In genomic region chr7:129188372-129188891, GRCh38 we compare ENCODE assay signal across 8 cellular contexts. TPM values are rescaled to one million over a fixed set of nuclear protein-coding genes. Genes with fewer than 3 reads are reported as not detected.
A peak's percentile ranks its signal among the peaks of the same experiment; 100 is the strongest.
DNase-seq lines count a peak whose midpoint lies in the region; ATAC-seq lines count a peak whose summit lies in the region.

SMO (plus strand) TSS chr7:129188633; CDS start chr7:129189152, 519 bp downstream.

- peak within 1 kb of the TSS; percentile 35 for H3K4me3 Mint-ChIP-seq in activated CD4-positive, alpha-beta T cell treated with anti-CD3 and anti-CD28 coated beads, Interleukin-2, amount 10 ng/mL, durations not matched to agents 7 days and 5 days
- peak within 1 kb of the TSS; percentile 51 for H3K4me3 Mint-ChIP-seq in central memory CD8-positive, alpha-beta T cell

- POLR2A ChIA-PET in activated CD4-positive, alpha-beta T cell treated with anti-CD3 and anti-CD28 coated beads, Interleukin-2, amount 10 ng/mL, durations not matched to agents 7 days and 5 days (lab: Charles Lee), result no interaction called here

- ATAC-seq in central memory CD8-positive, alpha-beta T cell (replicated peaks; ENCODE audit: extremely low read depth, poor library complexity, severe bottlenecking), result peak; percentile 19
- peak; percentile 62 for ATAC-seq in left colon
- peak; percentile 51 for ATAC-seq in stimulated activated naive CD8-positive, alpha-beta T cell treated with anti-CD3 and anti-CD28 coated beads, Interleukin-15, Interleukin-2, amounts not matched to agents 100 U/mL and 50 U/mL, for 24 hours

- H3K9me3 Mint-ChIP-seq in activated CD4-positive, alpha-beta T cell treated with anti-CD3 and anti-CD28 coated beads, Interleukin-2, amount 10 ng/mL, durations not matched to agents 7 days and 5 days, result no peaks in the 10 kb centered on the region
- no peaks in the 10 kb centered on the region for H3K9me3 Mint-ChIP-seq in central memory CD8-positive, alpha-beta T cell

- H3K27ac Mint-ChIP-seq in activated CD4-positive, alpha-beta T cell treated with anti-CD3 and anti-CD28 coated beads, Interleukin-2, amount 10 ng/mL, durations not matched to agents 7 days and 5 days, result no peak within 1 kb of the TSS
- no peak within 1 kb of the TSS for H3K27ac Mint-ChIP-seq in central memory CD8-positive, alpha-beta T cell (ENCODE audit: low read depth)

- CTCF ChIA-PET in activated CD4-positive, alpha-beta T cell treated with anti-CD3 and anti-CD28 coated beads, Interleukin-2, amount 10 ng/mL, durations not matched to agents 7 days and 5 days (lab: Charles Lee), result no interaction called here

- H3K36me3 Mint-ChIP-seq in activated CD4-positive, alpha-beta T cell treated with anti-CD3 and anti-CD28 coated beads, Interleukin-2, amount 10 ng/mL, durations not matched to agents 7 days and 5 days (ENCODE audit: low read depth), result no peaks in the 10 kb centered on the region
- H3K36me3 Mint-ChIP-seq in central memory CD8-positive, alpha-beta T cell (ENCODE audit: insufficient read depth), result peaks cover 1% of the 10 kb centered on the region

- no peak for DNase-seq in activated CD4-positive, alpha-beta T cell treated with anti-CD3 and anti-CD28 coated beads, Interleukin-2, amount 10 ng/mL, durations not matched to agents 7 days and 5 days
- no peak for DNase-seq in activated CD4-positive, alpha-beta T cell treated with anti-CD3 and anti-CD28 coated beads, Interleukin-2, amount 50 U/mL, for 4 hours
- DNase-seq in NCI-H226 (peak; percentile 34), left colon (peak in 1 of 2 donors; percentile 38), NCI-H345 treated with DMSO at 0.1 percent for 48 hours (lab: John Stamatoyannopoulos, UW; ENCODE audit: unreplicated experiment) (no peak), globus pallidus (ENCODE audit: low spot score) (no peak)
- no peak for DNase-seq in central memory CD8-positive, alpha-beta T cell (ENCODE audit: low spot score in 2 of 2)
- DNase-seq in stimulated activated naive CD8-positive, alpha-beta T cell treated with anti-CD3 and anti-CD28 coated beads, Interleukin-15, Interleukin-2, amounts not matched to agents 100 U/mL and 50 U/mL, for 24 hours, result peak; percentile 28

- peaks cover 55% of the 10 kb centered on the region for H3K27me3 Mint-ChIP-seq in activated CD4-positive, alpha-beta T cell treated with anti-CD3 and anti-CD28 coated beads, Interleukin-2, amount 10 ng/mL, durations not matched to agents 7 days and 5 days
- peaks cover 61% of the 10 kb centered on the region for H3K27me3 Mint-ChIP-seq in central memory CD8-positive, alpha-beta T cell

- intact Hi-C loops in left colon (cut with DNase I, micrococcal nuclease), result no loop called here

- peaks cover 4% of the 10 kb centered on the region for H3K4me1 Mint-ChIP-seq in activated CD4-positive, alpha-beta T cell treated with anti-CD3 and anti-CD28 coated beads, Interleukin-2, amount 10 ng/mL, durations not matched to agents 7 days and 5 days
- peaks cover 5% of the 10 kb centered on the region for H3K4me1 Mint-ChIP-seq in central memory CD8-positive, alpha-beta T cell

RNA-seq across cellular contexts. Expression of gene SMO, which starts in this region (rescaled TPM):
- not detected for total RNA-seq in activated CD4-positive, alpha-beta T cell treated with anti-CD3 and anti-CD28 coated beads, Interleukin-2, amount 10 ng/mL, durations not matched to agents 7 days and 5 days
- total RNA-seq in left colon, result 1 to 10 TPM; 1.5 to 3.6 TPM

Comparison
In these comparisons a context has a peak if more than half of its experiments do, and no peak if none do; other contexts are left out.
1. DNase-seq: peak in NCI-H226 (single experiment) and stimulated activated naive CD8-positive, alpha-beta T cell treated with anti-CD3 and anti-CD28 coated beads, Interleukin-15, Interleukin-2, amounts not matched to agents 100 U/mL and 50 U/mL, for 24 hours (single experiment); none in activated CD4-positive, alpha-beta T cell treated with anti-CD3 and anti-CD28 coated beads, Interleukin-2, amount 10 ng/mL, durations not matched to agents 7 days and 5 days (single experiment), activated CD4-positive, alpha-beta T cell treated with anti-CD3 and anti-CD28 coated beads, Interleukin-2, amount 50 U/mL, for 4 hours (0 of 2), central memory CD8-positive, alpha-beta T cell (0 of 2), NCI-H345 treated with DMSO at 0.1 percent for 48 hours (single experiment) and globus pallidus (single experiment).
2. Peak in every context shown above with its lines, with median percentiles within 50 percentile points of each other: ATAC-seq.